Comparison of ENCODE assay signal across 11 cellular contexts in the genomic region with DNA sequence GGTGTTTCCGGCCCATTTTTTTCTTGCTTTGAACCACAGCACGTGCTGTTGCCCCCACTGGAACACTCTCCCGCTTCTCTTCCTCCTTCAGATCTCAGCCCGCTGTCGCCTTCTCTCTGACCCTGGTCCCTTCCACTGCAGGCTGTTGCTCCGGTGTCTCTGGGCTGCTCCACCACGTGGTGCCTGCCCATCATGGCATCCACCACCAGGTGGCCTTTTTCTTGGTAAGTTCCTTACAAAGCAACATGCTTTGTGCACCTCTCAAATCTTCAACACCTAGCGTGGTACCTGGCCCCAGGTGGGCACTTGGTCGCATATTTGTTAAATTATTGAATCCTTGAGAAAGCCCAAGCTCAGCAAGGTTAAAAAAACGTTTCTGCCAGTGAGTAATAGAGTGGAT. TPM values are rescaled to one million over a fixed set of nuclear protein-coding genes. Genes with fewer than 3 reads are reported as not detected.
A peak's percentile ranks its signal among the peaks of the same experiment; 100 is the strongest.
DNase-seq lines count a peak whose midpoint lies in the region; ATAC-seq, FAIRE-seq and TF ChIP-seq lines count a peak whose summit lies in the region.
"Had no signal": no experiment of that assay in that cellular context is flagged by ENCODE, and none has a peak within 500 bp of the region (broad histone marks: within the 10 kb centered on the region; RNA-seq: fewer than 3 reads in every experiment).

No MANE protein-coding gene starts in this region.

- peaks cover 6% of the 10 kb centered on the region for H3K27me3 Mint-ChIP-seq in activated CD8-positive, alpha-beta T cell treated with anti-CD3 and anti-CD28 coated beads for 36 hours

- no peak overlapping the region for H3K4me3 ChIP-seq in right lobe of liver
- H3K4me3 ChIP-seq: mucosa of descending colon had no signal

- H3K27ac Mint-ChIP-seq in activated CD8-positive, alpha-beta T cell treated with anti-CD3 and anti-CD28 coated beads for 36 hours, result no peak overlapping the region

- POLR2A ChIA-PET in activated CD8-positive, alpha-beta T cell treated with anti-CD3 and anti-CD28 coated beads for 36 hours (lab: Charles Lee), result no interaction called here

- no peaks in the 10 kb centered on the region for H3K36me3 ChIP-seq in right lobe of liver

- H3K27ac ChIP-seq in right lobe of liver, result no peak overlapping the region

- H3K9me3 Mint-ChIP-seq in activated CD8-positive, alpha-beta T cell treated with anti-CD3 and anti-CD28 coated beads for 36 hours, result no peaks in the 10 kb centered on the region

- intact Hi-C loops in activated CD8-positive, alpha-beta T cell treated with anti-CD3 and anti-CD28 coated beads for 36 hours (cut with micrococcal nuclease), result no loop called here
- intact Hi-C loops in right lobe of liver (cut with DNase I) (no loop called here), posterior cingulate gyrus (cut with DNase I) (no loop called here)

- no peaks in the 10 kb centered on the region for H3K36me3 Mint-ChIP-seq in activated CD8-positive, alpha-beta T cell treated with anti-CD3 and anti-CD28 coated beads for 36 hours (ENCODE audit: low read depth)

- TF ChIP-seq POLR2A in right lobe of liver (IDR thresholded peaks at IDR 0.05), result no peak

- CTCF ChIA-PET in activated CD8-positive, alpha-beta T cell treated with anti-CD3 and anti-CD28 coated beads for 36 hours (lab: Charles Lee), result no interaction called here

- 26% methylated on average over 10 of the region's 10 CpGs for WGBS in right lobe of liver (ENCODE audit: insufficient coverage, low coverage, low lambda C conversion rate, missing lambda C conversion rate)

- DNase-seq in D721Med (ENCODE audit: insufficient read length, low spot score) (no peak), right lobe of liver (no peak), globus pallidus (ENCODE audit: low spot score) (no peak), NCI-H187 treated with DMSO at 0.1 percent for 48 hours (lab: John Stamatoyannopoulos, UW) (no peak), posterior cingulate gyrus (no peak)
- peak; percentile 37 for DNase-seq in activated CD8-positive, alpha-beta T cell treated with anti-CD3 and anti-CD28 coated beads for 36 hours

- TF ChIP-seq CTCF in D721Med (IDR thresholded peaks at IDR 0.05; ENCODE audit: insufficient read depth, missing control alignments) (peak; percentile 22), right lobe of liver (IDR thresholded peaks at IDR 0.05) (peak in 3 of 4 donors; percentile 22 to 41 (median 29))
- TF ChIP-seq CTCF in activated CD8-positive, alpha-beta T cell treated with anti-CD3 and anti-CD28 coated beads for 36 hours (IDR thresholded peaks at IDR 0.05), result peak; percentile 28

- no peaks in the 10 kb centered on the region for H3K9me3 ChIP-seq in right lobe of liver
- H3K9me3 ChIP-seq: mucosa of descending colon had no signal

- H3K4me1 Mint-ChIP-seq in activated CD8-positive, alpha-beta T cell treated with anti-CD3 and anti-CD28 coated beads for 36 hours (ENCODE audit: low read depth), result no peaks in the 10 kb centered on the region

- H3K4me1 ChIP-seq in right lobe of liver, result no peaks in the 10 kb centered on the region

- H3K27me3 ChIP-seq in right lobe of liver, result no peaks in the 10 kb centered on the region

- no peak for FAIRE-seq in D721Med (lab: Jason Lieb, UNC)

- ATAC-seq in HG02678 (IDR thresholded peaks at IDR 0.05; ENCODE audit: unreplicated experiment) (peak; percentile 53), right lobe of liver (peak; percentile 49 to 63 (median 53)), HG02763 (IDR thresholded peaks at IDR 0.05; ENCODE audit: unreplicated experiment) (no peak)
- no peak for ATAC-seq in activated CD8-positive, alpha-beta T cell treated with anti-CD3 and anti-CD28 coated beads for 36 hours
- ATAC-seq: mucosa of descending colon had no signal

- no peak overlapping the region for H3K4me3 Mint-ChIP-seq in activated CD8-positive, alpha-beta T cell treated with anti-CD3 and anti-CD28 coated beads for 36 hours

RNA-seq across cellular contexts. Expression of a gene that starts 19.1 kb away (rescaled TPM):
- total RNA-seq in activated CD8-positive, alpha-beta T cell treated with anti-CD3 and anti-CD28 coated beads for 36 hours, result not detected
- total RNA-seq in right lobe of liver, result not detected
- total RNA-seq: aorta, mucosa of descending colon, subcutaneous adipose tissue had no signal

Comparison
In these comparisons a context has a peak if more than half of its experiments do, and no peak if none do; other contexts are left out.
1. ATAC-seq: peak in HG02678 (single experiment) and right lobe of liver (4 of 4); none in activated CD8-positive, alpha-beta T cell treated with anti-CD3 and anti-CD28 coated beads for 36 hours (single experiment) and HG02763 (single experiment).
2. Peak in every context shown above with its lines, with median percentiles within 50 percentile points of each other: CTCF ChIP-seq.